Comparison of ENCODE assay signal across 31 cellular contexts in genomic region chr17:49520386-49521087, GRCh38. TPM values are rescaled to one million over a fixed set of nuclear protein-coding genes. Genes with fewer than 3 reads are reported as not detected.
DNase-seq lines count a peak whose midpoint lies in the region; ATAC-seq and TF ChIP-seq lines count a peak whose summit lies in the region.
"Had no signal": no experiment of that assay in that cellular context is flagged by ENCODE, and none has a peak within 500 bp of the region (broad histone marks: within the 10 kb centered on the region; RNA-seq: fewer than 3 reads in every experiment).

No MANE protein-coding gene starts in this region.

- H4K8ac ChIP-seq in H9 (replicated peaks; ENCODE audit: insufficient read length, low read depth, low read length) = no peak overlapping the region

- no peaks in the 10 kb centered on the region for H4K20me1 ChIP-seq in H9 (ENCODE audit: control insufficient read depth, insufficient read depth, insufficient read length)

- POLR2A ChIA-PET in CD4-positive, alpha-beta memory T cell (lab: Charles Lee; ENCODE audit: partially characterized antibody) = no interaction called here

- no peaks in the 10 kb centered on the region for H3K36me3 Mint-ChIP-seq in H9 (ENCODE audit: insufficient read depth in 1 of 3, low read depth in 3 of 3)
- H3K36me3 Mint-ChIP-seq in stimulated activated effector memory CD8-positive, alpha-beta T cell treated with anti-CD3 and anti-CD28 coated beads, Interleukin-12 subunit alpha, Interleukin-12 subunit beta, amount 100 ng/mL, for 72 hours = no peaks in the 10 kb centered on the region
- no peaks in the 10 kb centered on the region for H3K36me3 Mint-ChIP-seq in CD4-positive, alpha-beta memory T cell
- H3K36me3 Mint-ChIP-seq: stimulated activated naive B cell treated with anti-CD40 and anti-IgM and Interleukin-4, amounts not matched to agents 10 μg/mL and 1 μg/mL and 100 μg/mL, for 72 hours had no signal

- H3K18ac ChIP-seq in H9 (ENCODE audit: insufficient read length, low read depth, low read length) = no peak overlapping the region

- no peak overlapping the region for H3K9ac ChIP-seq in H9 (ENCODE audit: extremely low read depth, insufficient read length, low read length)
- H3K9ac ChIP-seq: GM23248 had no signal

- no peak overlapping the region for H2BK12ac ChIP-seq in H9 (ENCODE audit: insufficient read length, low read depth, low read length)

- H2BK15ac ChIP-seq in H9 (ENCODE audit: low read depth, low read length) = no peak overlapping the region

- no peak for TF ChIP-seq CTCF in H9 (conservative IDR thresholded peaks at IDR 0.05)

- no peak overlapping the region for H3K27ac ChIP-seq in H9 (ENCODE audit: insufficient read length, low read depth, low read length)
- H3K27ac ChIP-seq in CD4-positive, alpha-beta memory T cell (ENCODE audit: low read depth, low read length) = no peak overlapping the region
- H3K27ac ChIP-seq: ascending aorta, GM23248, left lung, psoas muscle, RWPE1, SK-N-MC, vagina had no signal

- H3K9me3 ChIP-seq in H9 (ENCODE audit: control insufficient read depth, low read depth, low read length) = no peaks in the 10 kb centered on the region
- H3K9me3 ChIP-seq in CD4-positive, alpha-beta memory T cell (ENCODE audit: control insufficient read depth in 1 of 2, low read length in 2 of 2) = no peaks in the 10 kb centered on the region
- H3K9me3 ChIP-seq: ascending aorta, left lung, psoas muscle, vagina had no signal

- no peak overlapping the region for H3K4me2 ChIP-seq in H9 (ENCODE audit: insufficient read depth, insufficient read length, low read length)

- no peak overlapping the region for H3K23ac ChIP-seq in H9 (ENCODE audit: insufficient read length, low read depth, low read length)

- H3K79me2 ChIP-seq in H9 (ENCODE audit: insufficient read depth, low read length) = no peaks in the 10 kb centered on the region

- H2BK5ac ChIP-seq in H9 (ENCODE audit: insufficient read length, low read length) = no peak overlapping the region

- no peak overlapping the region for H2BK20ac ChIP-seq in H9 (ENCODE audit: low read depth, low read length, poor library complexity, severe bottlenecking)

- whole genome bisulfite sequencing in H9 (ENCODE audit: extremely low coverage, insufficient read length, low lambda C conversion rate) = no CpG with 5 or more reads among the region's 10 CpGs

- ATAC-seq in activated CD4-positive, CD25-positive, alpha-beta regulatory T cell treated with anti-CD3 and anti-CD28 coated beads, Interleukin-2, amount 50 U/mL, for 24 hours = no peak
- peak; percentile 42 for ATAC-seq in left ventricle myocardium superior
- ATAC-seq in stimulated activated effector memory CD8-positive, alpha-beta T cell treated with anti-CD3 and anti-CD28 coated beads, Interleukin-12 subunit alpha, Interleukin-12 subunit beta, amount 100 ng/mL, for 72 hours = no peak
- ATAC-seq: activated CD4-positive, alpha-beta T cell treated with anti-CD3 and anti-CD28 coated beads for 36 hours; effector memory CD8-positive, alpha-beta T cell; left lung; psoas muscle; stimulated activated naive B cell treated with anti-CD40 and anti-IgM and Interleukin-4, amounts not matched to agents 10 μg/mL and 1 μg/mL and 100 μg/mL, for 72 hours; T-helper 17 cell had no signal

- H3K4me3 Mint-ChIP-seq in H9 = no peak overlapping the region
- H3K4me3 Mint-ChIP-seq in stimulated activated effector memory CD8-positive, alpha-beta T cell treated with anti-CD3 and anti-CD28 coated beads, Interleukin-12 subunit alpha, Interleukin-12 subunit beta, amount 100 ng/mL, for 72 hours = no peak overlapping the region
- no peak overlapping the region for H3K4me3 Mint-ChIP-seq in CD4-positive, alpha-beta memory T cell
- H3K4me3 Mint-ChIP-seq: activated CD4-positive, alpha-beta T cell treated with anti-CD3 and anti-CD28 coated beads for 36 hours; effector memory CD8-positive, alpha-beta T cell; HFFc6; stimulated activated naive B cell treated with anti-CD40 and anti-IgM and Interleukin-4, amounts not matched to agents 10 μg/mL and 1 μg/mL and 100 μg/mL, for 72 hours; T-helper 17 cell had no signal

- no peaks in the 10 kb centered on the region for H3K23me2 ChIP-seq in H9 (ENCODE audit: insufficient read length, low read depth, low read length, poor library complexity, severe bottlenecking)

- H4K5ac ChIP-seq in H9 (ENCODE audit: insufficient read length, low read depth, low read length) = no peak overlapping the region

- H3K27ac Mint-ChIP-seq in H9 = no peak overlapping the region
- H3K27ac Mint-ChIP-seq in stimulated activated effector memory CD8-positive, alpha-beta T cell treated with anti-CD3 and anti-CD28 coated beads, Interleukin-12 subunit alpha, Interleukin-12 subunit beta, amount 100 ng/mL, for 72 hours = peak overlapping the region; percentile 13
- peak overlapping the region in 1 of 7 donors; percentile 24 for H3K27ac Mint-ChIP-seq in CD4-positive, alpha-beta memory T cell
- H3K27ac Mint-ChIP-seq: activated CD4-positive, alpha-beta T cell treated with anti-CD3 and anti-CD28 coated beads for 36 hours; effector memory CD8-positive, alpha-beta T cell; HFFc6; stimulated activated naive B cell treated with anti-CD40 and anti-IgM and Interleukin-4, amounts not matched to agents 10 μg/mL and 1 μg/mL and 100 μg/mL, for 72 hours; T-helper 17 cell had no signal

- H4K91ac ChIP-seq in H9 (ENCODE audit: insufficient read length, low read depth, low read length) = no peak overlapping the region

- DNase-seq in activated CD4-positive, CD25-positive, alpha-beta regulatory T cell treated with anti-CD3 and anti-CD28 coated beads, Interleukin-2, amount 50 U/mL, for 72 hours = peak; percentile 4
- DNase-seq in H9 (peak; percentile 20), left ventricle myocardium superior (no peak), NCI-H748 treated with DMSO at 0.1 percent for 48 hours (lab: John Stamatoyannopoulos, UW) (no peak)
- DNase-seq in stimulated activated effector memory CD8-positive, alpha-beta T cell treated with anti-CD3 and anti-CD28 coated beads, Interleukin-12 subunit alpha, Interleukin-12 subunit beta, amount 100 ng/mL, for 72 hours (ENCODE audit: low spot score in 2 of 2) = no peak
- DNase-seq in CD4-positive, alpha-beta memory T cell = no peak
- no peak for DNase-seq in activated CD4-positive, alpha-beta T cell treated with anti-CD3 and anti-CD28 coated beads, Interleukin-2, amount 50 U/mL, for 1 hour
- DNase-seq: activated CD4-positive, alpha-beta T cell treated with anti-CD3 and anti-CD28 coated beads for 36 hours; activated CD8-positive, alpha-beta memory T cell treated with anti-CD3 and anti-CD28 coated beads for 24 hours; activated T-cell treated with anti-CD3 and anti-CD28 coated beads for 4 hours; cortex of kidney; DMS79 treated with DMSO at 0.1 percent for 48 hours; effector memory CD8-positive, alpha-beta T cell; erythroblast; GDM1; GM23248; HFFc6; left lung; NCI-H1092; nucleus accumbens; OCI-M1; psoas muscle; stimulated activated naive B cell treated with anti-CD40 and anti-IgM and Interleukin-4, amounts not matched to agents 10 μg/mL and 1 μg/mL and 100 μg/mL, for 72 hours; T-helper 17 cell had no signal

- H3K56ac ChIP-seq in H9 (ENCODE audit: insufficient read length, low read depth, low read length) = no peak overlapping the region

- peaks cover 2% of the 10 kb centered on the region for H3K27me3 Mint-ChIP-seq in H9 (ENCODE audit: low read depth)
- H3K27me3 Mint-ChIP-seq in CD4-positive, alpha-beta memory T cell = peaks cover 3 to 5% of the 10 kb centered on the region in 2 donors
- H3K27me3 Mint-ChIP-seq: activated CD4-positive, alpha-beta T cell treated with anti-CD3 and anti-CD28 coated beads for 36 hours had no signal

- H2AFZ ChIP-seq in H9 (ENCODE audit: low read length) = no peak overlapping the region
- H2AFZ ChIP-seq: GM23248 had no signal

- no peak overlapping the region for H3K4ac ChIP-seq in H9 (ENCODE audit: low read depth, low read length)

- H3K79me1 ChIP-seq in H9 (ENCODE audit: insufficient read depth, low read depth, low read length, poor library complexity, severe bottlenecking) = no peaks in the 10 kb centered on the region

- no peak overlapping the region for H2AK5ac ChIP-seq in H9 (ENCODE audit: insufficient read length, low read length)

- H3T11ph ChIP-seq in H9 (ENCODE audit: low read length) = no peak overlapping the region

- no peak overlapping the region for H2BK120ac ChIP-seq in H9 (ENCODE audit: low read depth, low read length, poor library complexity, severe bottlenecking)

- H3K4me1 ChIP-seq in H9 (ENCODE audit: insufficient read depth, low read length) = no peaks in the 10 kb centered on the region; the same call in 1 of the 2 replicates
- H3K4me1 ChIP-seq in CD4-positive, alpha-beta memory T cell (ENCODE audit: insufficient read depth, low read length) = peaks cover 7% of the 10 kb centered on the region

- peaks cover 9 to 16% of the 10 kb centered on the region in 2 experiments for H3K4me1 Mint-ChIP-seq in H9
- H3K4me1 Mint-ChIP-seq in stimulated activated effector memory CD8-positive, alpha-beta T cell treated with anti-CD3 and anti-CD28 coated beads, Interleukin-12 subunit alpha, Interleukin-12 subunit beta, amount 100 ng/mL, for 72 hours = peaks cover 6% of the 10 kb centered on the region
- H3K4me1 Mint-ChIP-seq in CD4-positive, alpha-beta memory T cell = peaks cover 2 to 14% (median 7%) of the 10 kb centered on the region in 4 donors

- no peaks in the 10 kb centered on the region for H3K27me3 ChIP-seq in H9 (ENCODE audit: insufficient read depth, low read length)
- no peaks in the 10 kb centered on the region for H3K27me3 ChIP-seq in CD4-positive, alpha-beta memory T cell (ENCODE audit: insufficient read depth, low read length)
- H3K27me3 ChIP-seq: ascending aorta, vagina had no signal

- no peak overlapping the region for H3K4me3 ChIP-seq in CD4-positive, alpha-beta memory T cell (ENCODE audit: low read length in 2 of 2)
- H3K4me3 ChIP-seq: ascending aorta, GM23248, left lung, psoas muscle, SK-N-MC, vagina had no signal

- H3K14ac ChIP-seq in H9 (ENCODE audit: insufficient read depth, low read length) = no peak overlapping the region

- intact Hi-C loops in left ventricle myocardium superior (cut with micrococcal nuclease) = no loop called here
- intact Hi-C loops in CD4-positive, alpha-beta memory T cell (cut with micrococcal nuclease) = no loop called here

- H3K9me3 Mint-ChIP-seq in H9 = no peaks in the 10 kb centered on the region
- H3K9me3 Mint-ChIP-seq in stimulated activated effector memory CD8-positive, alpha-beta T cell treated with anti-CD3 and anti-CD28 coated beads, Interleukin-12 subunit alpha, Interleukin-12 subunit beta, amount 100 ng/mL, for 72 hours = no peaks in the 10 kb centered on the region
- H3K9me3 Mint-ChIP-seq in CD4-positive, alpha-beta memory T cell = no peaks in the 10 kb centered on the region
- H3K9me3 Mint-ChIP-seq: effector memory CD8-positive, alpha-beta T cell; HFFc6; stimulated activated naive B cell treated with anti-CD40 and anti-IgM and Interleukin-4, amounts not matched to agents 10 μg/mL and 1 μg/mL and 100 μg/mL, for 72 hours had no signal

- H3K36me3 ChIP-seq in CD4-positive, alpha-beta memory T cell (ENCODE audit: insufficient read depth, low read length) = no peaks in the 10 kb centered on the region
- H3K36me3 ChIP-seq: ascending aorta, left lung, vagina had no signal

- CTCF ChIA-PET in CD4-positive, alpha-beta memory T cell (lab: Charles Lee; ENCODE audit: partially characterized antibody) = interaction anchor here (1.5 kb wide), 1 partner anchor 36 kb away, joined by 9 read pairs; no protein-coding TSS in a partner anchor

RNA-seq across cellular contexts. Expression of gene NGFR, which starts 25.4 kb away (rescaled TPM):
- 9.6 and 10.9 TPM in 2 replicates for total RNA-seq in H9 (2021)
- 4.1 TPM for total RNA-seq in left ventricle myocardium superior
- total RNA-seq in CD4-positive, alpha-beta memory T cell = under 1 TPM in 1 of 2 experiments, not detected in 1; 0.47 TPM
- polyA plus RNA-seq in CD4-positive, alpha-beta memory T cell = not detected

RNA-seq across cellular contexts. Expression of gene NXPH3, which starts 55.1 kb away (rescaled TPM):
- total RNA-seq in H9 (2021) (1.3 and 1.7 TPM in 2 replicates), left ventricle myocardium superior (3.4 TPM)
- not detected for total RNA-seq in CD4-positive, alpha-beta memory T cell
- polyA plus RNA-seq in CD4-positive, alpha-beta memory T cell = not detected
- total RNA-seq: myocyte, T-helper 17 cell had no signal
- polyA plus RNA-seq: CD14-positive monocyte had no signal

Comparison
In these comparisons a context has a peak if more than half of its experiments do, and no peak if none do; other contexts are left out.
1. DNase-seq: peak in activated CD4-positive, CD25-positive, alpha-beta regulatory T cell treated with anti-CD3 and anti-CD28 coated beads, Interleukin-2, amount 50 U/mL, for 72 hours (single experiment) and H9 (single experiment); none in left ventricle myocardium superior (single experiment), stimulated activated effector memory CD8-positive, alpha-beta T cell treated with anti-CD3 and anti-CD28 coated beads, Interleukin-12 subunit alpha, Interleukin-12 subunit beta, amount 100 ng/mL, for 72 hours (0 of 2), NCI-H748 treated with DMSO at 0.1 percent for 48 hours (single experiment), CD4-positive, alpha-beta memory T cell (0 of 5) and activated CD4-positive, alpha-beta T cell treated with anti-CD3 and anti-CD28 coated beads, Interleukin-2, amount 50 U/mL, for 1 hour (single experiment).